ENCODE assay signal across 18 cellular contexts in the genomic region with DNA sequence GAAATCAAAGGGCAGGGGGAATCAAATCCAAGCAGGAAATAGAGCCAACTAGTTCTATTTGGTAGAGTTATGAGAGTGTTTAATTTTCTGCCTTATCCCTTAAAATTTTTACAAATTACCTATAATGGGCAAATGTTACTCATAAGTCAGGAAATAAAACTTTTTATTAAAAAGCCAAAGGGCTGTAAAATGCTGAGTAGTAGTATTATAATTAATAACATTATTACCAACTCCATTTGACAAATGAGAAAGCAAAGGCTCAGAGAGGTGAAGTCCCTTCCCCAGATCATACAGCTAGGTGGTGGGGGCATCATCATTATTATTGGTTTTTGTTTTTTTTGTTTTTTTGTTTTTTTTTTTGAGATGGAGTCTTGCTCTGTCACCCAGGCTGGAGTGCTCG. TPM values are rescaled to one million over a fixed set of nuclear protein-coding genes. Genes with fewer than 3 reads are reported as not detected.
DNase-seq lines count a peak whose midpoint lies in the region; ATAC-seq, FAIRE-seq and TF ChIP-seq lines count a peak whose summit lies in the region.
"Had no signal": no experiment of that assay in that cellular context is flagged by ENCODE, and none has a peak within 500 bp of the region (broad histone marks: within the 10 kb centered on the region; RNA-seq: fewer than 3 reads in every experiment).

No MANE protein-coding gene starts in this region.

- no peak for TF ChIP-seq POLR2A in IMR-90 (IDR thresholded peaks at IDR 0.05; ENCODE audit: low read depth, low read length)

- H3K27me3 Mint-ChIP-seq in activated T-helper 17 cell treated with anti-CD3 and anti-CD28 coated beads, Interleukin-2, amount 50 U/mL, for 72 hours: no peaks in the 10 kb centered on the region
- H3K27me3 Mint-ChIP-seq in natural killer cell treated with Interleukin-12 subunit alpha and Interleukin-12 subunit beta and Interleukin-15 and Interleukin-18, amount 100 ng/mL, for 72 hours: peaks cover 0 to 3% of the 10 kb centered on the region in 2 donors

- H3K79me1 ChIP-seq in IMR-90 (ENCODE audit: low read depth in 1 of 2, low read length in 2 of 2): peaks cover 28 to 43% of the 10 kb centered on the region in 2 experiments

- no peak overlapping the region for H3K9ac ChIP-seq in BLaER1 treated with 17β-estradiol and CSF1 and Interleukin-3, amounts not matched to agents 10 nM and 100 nM
- H3K9ac ChIP-seq in IMR-90 (ENCODE audit: low read depth, low read length): no peak overlapping the region
- no peak overlapping the region for H3K9ac ChIP-seq in parathyroid adenoma
- no peak overlapping the region for H3K9ac ChIP-seq in kidney (ENCODE audit: low read length in 2 of 2)

- H3K4me1 Mint-ChIP-seq in activated T-helper 17 cell treated with anti-CD3 and anti-CD28 coated beads, Interleukin-2, amount 50 U/mL, for 72 hours: peaks cover 15% of the 10 kb centered on the region
- peaks cover 8 to 10% of the 10 kb centered on the region in 2 donors for H3K4me1 Mint-ChIP-seq in natural killer cell treated with Interleukin-12 subunit alpha and Interleukin-12 subunit beta and Interleukin-15 and Interleukin-18, amount 100 ng/mL, for 72 hours (ENCODE audit: low read depth in 2 of 2)

- H3K4me3 Mint-ChIP-seq in activated T-helper 17 cell treated with anti-CD3 and anti-CD28 coated beads, Interleukin-2, amount 50 U/mL, for 72 hours: peak overlapping the region; percentile 7
- H3K4me3 Mint-ChIP-seq in natural killer cell treated with Interleukin-12 subunit alpha and Interleukin-12 subunit beta and Interleukin-15 and Interleukin-18, amount 100 ng/mL, for 72 hours: no peak overlapping the region

- POLR2A ChIA-PET in IMR-90 (lab: Charles Lee; ENCODE audit: unreplicated experiment): no interaction called here

- no peak overlapping the region for H4K5ac ChIP-seq in IMR-90 (ENCODE audit: low read depth, low read length)

- H2AFZ ChIP-seq in IMR-90 (replicated peaks; ENCODE audit: low read length, poor library complexity): no peak overlapping the region
- H2AFZ ChIP-seq in parathyroid adenoma: no peak overlapping the region

- H3K36me3 Mint-ChIP-seq in activated T-helper 17 cell treated with anti-CD3 and anti-CD28 coated beads, Interleukin-2, amount 50 U/mL, for 72 hours (ENCODE audit: low read depth): no peaks in the 10 kb centered on the region
- no peaks in the 10 kb centered on the region for H3K36me3 Mint-ChIP-seq in natural killer cell treated with Interleukin-12 subunit alpha and Interleukin-12 subunit beta and Interleukin-15 and Interleukin-18, amount 100 ng/mL, for 72 hours

- no peak overlapping the region for H3K27ac ChIP-seq in BLaER1 treated with 17β-estradiol and CSF1 and Interleukin-3, amounts not matched to agents 10 nM and 100 nM
- H3K27ac ChIP-seq in IMR-90 (ENCODE audit: insufficient read depth, low read length) (no peak overlapping the region), parathyroid adenoma (no peak overlapping the region), kidney (ENCODE audit: low read depth in 2 of 2, low read length in 2 of 2) (no peak overlapping the region)
- H3K27ac ChIP-seq: SJCRH30 had no signal

- peaks cover 9% of the 10 kb centered on the region for H3K9me1 ChIP-seq in IMR-90 (ENCODE audit: insufficient read depth, low read length)

- no peak for TF ChIP-seq RAD21 in IMR-90 (IDR thresholded peaks at IDR 0.05; ENCODE audit: low read length)

- H3K27ac Mint-ChIP-seq in activated T-helper 17 cell treated with anti-CD3 and anti-CD28 coated beads, Interleukin-2, amount 50 U/mL, for 72 hours: no peak overlapping the region
- H3K27ac Mint-ChIP-seq in natural killer cell treated with Interleukin-12 subunit alpha and Interleukin-12 subunit beta and Interleukin-15 and Interleukin-18, amount 100 ng/mL, for 72 hours: no peak overlapping the region

- H4K91ac ChIP-seq in IMR-90 (ENCODE audit: insufficient read depth, low read depth, low read length): no peak overlapping the region

- no peak overlapping the region for H4K8ac ChIP-seq in IMR-90 (ENCODE audit: low read depth in 2 of 2, low read length in 2 of 2)

- no peak overlapping the region for H3K23ac ChIP-seq in IMR-90 (ENCODE audit: low read depth, low read length)

- H3K27me3 ChIP-seq in BLaER1 treated with 17β-estradiol and CSF1 and Interleukin-3, amounts not matched to agents 10 nM and 100 nM: no peaks in the 10 kb centered on the region
- no peaks in the 10 kb centered on the region for H3K27me3 ChIP-seq in IMR-90 (ENCODE audit: control insufficient read depth, insufficient read depth, low read length)
- H3K27me3 ChIP-seq in parathyroid adenoma (ENCODE audit: control insufficient read depth, insufficient read depth, low read length): no peaks in the 10 kb centered on the region
- H3K27me3 ChIP-seq: SJCRH30 had no signal

- peaks cover 0 to 18% (median 3%) of the 10 kb centered on the region in 11 experiments; a peak in 9 of 22 replicates for H3K36me3 ChIP-seq in BLaER1 treated with 17β-estradiol and CSF1 and Interleukin-3, amounts not matched to agents 10 nM and 100 nM
- H3K36me3 ChIP-seq in IMR-90 (ENCODE audit: control insufficient read depth, insufficient read depth, low read length) (peaks cover 21% of the 10 kb centered on the region; the same call in 1 of the 2 replicates), parathyroid adenoma (ENCODE audit: control insufficient read depth, insufficient read depth, low read length) (no peaks in the 10 kb centered on the region), kidney (ENCODE audit: control insufficient read depth in 1 of 2, insufficient read depth in 2 of 2, low read length in 2 of 2) (peaks cover 0 to 7% of the 10 kb centered on the region in 2 donors)
- H3K36me3 ChIP-seq: SJCRH30 had no signal

- no peak overlapping the region for H3K4ac ChIP-seq in IMR-90 (ENCODE audit: low read depth, low read length)

- FAIRE-seq in kidney (lab: Jason Lieb, UNC): no peak
- FAIRE-seq: H54 had no signal

- WGBS in IMR-90 (ENCODE audit: extremely low coverage in 2 of 2, insufficient read length in 1 of 2), 2 experiments: no CpG with 5 or more reads among the region's 1 CpG

- dilution Hi-C loops in IMR-90 (cut with HindIII; ENCODE audit: low sequenced_read_pairs, unreplicated experiment): no loop called here

- no peak overlapping the region for H2BK20ac ChIP-seq in IMR-90 (ENCODE audit: low read depth, low read length)

- H3K79me2 ChIP-seq in parathyroid adenoma: no peaks in the 10 kb centered on the region

- intact Hi-C loops in IMR-90 (cut with micrococcal nuclease) (no loop called here), kidney (cut with DNase I) (no loop called here)

- H3K56ac ChIP-seq in IMR-90 (ENCODE audit: extremely low read depth, insufficient read depth, low read length): no peak overlapping the region

- H3K4me3 ChIP-seq in BLaER1 treated with 17β-estradiol and CSF1 and Interleukin-3, amounts not matched to agents 10 nM and 100 nM: no peak overlapping the region
- H3K4me3 ChIP-seq in IMR-90 (ENCODE audit: insufficient read depth, low read depth, low read length) (no peak overlapping the region), parathyroid adenoma (ENCODE audit: low read depth, low read length) (no peak overlapping the region), kidney (ENCODE audit: low read length in 2 of 2) (no peak overlapping the region)
- H3K4me3 ChIP-seq: SJCRH30 had no signal

- H3K4me2 ChIP-seq in BLaER1 treated with 17β-estradiol and CSF1 and Interleukin-3, amounts not matched to agents 10 nM and 100 nM: peak overlapping the region; percentile 46 to 100 (median 95); a peak in 21 of 22 replicates
- H3K4me2 ChIP-seq in IMR-90 (ENCODE audit: low read depth, low read length) (no peak overlapping the region), parathyroid adenoma (ENCODE audit: low read length) (peak overlapping the region; percentile 53)

- CTCF ChIA-PET in IMR-90 (lab: Yijun Ruan, JAX): interaction anchor here (1.5 kb wide), 1 partner anchor 195 kb away, joined by 3 read pairs; no protein-coding TSS in a partner anchor

- no peak overlapping the region for H2BK15ac ChIP-seq in IMR-90 (ENCODE audit: low read depth, low read length)

- no peak overlapping the region for H2BK5ac ChIP-seq in IMR-90 (ENCODE audit: low read depth, low read length, poor library complexity, severe bottlenecking)

- BruUV-seq in IMR-90 (replicated peaks; lab: Mats Ljungman, UMichigan): no TSS peak

- H3K18ac ChIP-seq in IMR-90 (ENCODE audit: low read depth, low read length): no peak overlapping the region

- H3K14ac ChIP-seq in IMR-90 (replicated peaks; ENCODE audit: low read depth, low read length): no peak overlapping the region

- DNase-seq in IMR-90: no peak
- DNase-seq in stimulated activated CD4-positive, alpha-beta T cell treated with anti-CD3 and anti-CD28 coated beads, Interleukin-12 subunit alpha, Interleukin-12 subunit beta, amount 100 ng/mL, for 4 hours: no peak
- no peak for DNase-seq in kidney
- no peak for DNase-seq in T-helper 9 cell
- DNase-seq in natural killer cell treated with Interleukin-12 subunit alpha and Interleukin-12 subunit beta and Interleukin-15 and Interleukin-18, amount 100 ng/mL, for 72 hours (ENCODE audit: low spot score): no peak
- DNase-seq: CD8-positive, alpha-beta T cell; EL; GF-D8; NCI-H1105 treated with DMSO at 0.1 percent for 48 hours; NCI-H2029 treated with DMSO at 0.1 percent for 48 hours; NCI-H226; NCI-H748 treated with DMSO at 0.1 percent for 48 hours; SJCRH30 had no signal

- in situ Hi-C loops in IMR-90 (cut with MboI; ENCODE audit: low sequenced_read_pairs): loop anchor here (25.0 kb wide), 2 partner anchors 391 to 566 kb away; partner anchors contain the start of genes RHCE, RSRP1 and SYF2

- H2AK9ac ChIP-seq in IMR-90 (replicated peaks; ENCODE audit: low read depth, low read length, poor library complexity): no peak overlapping the region

- no peak overlapping the region for H2AK5ac ChIP-seq in IMR-90 (ENCODE audit: low read depth, low read length)

- ATAC-seq in IMR-90 (ENCODE audit: low read depth): no peak
- ATAC-seq in activated T-helper 17 cell treated with anti-CD3 and anti-CD28 coated beads, Interleukin-2, amount 50 U/mL, for 72 hours (replicated peaks): no peak
- no peak for ATAC-seq in natural killer cell treated with Interleukin-12 subunit alpha and Interleukin-12 subunit beta and Interleukin-15 and Interleukin-18, amount 100 ng/mL, for 72 hours
- ATAC-seq: CD8-positive, alpha-beta T cell; Panc1 had no signal

- peaks cover 10 to 56% (median 20%) of the 10 kb centered on the region in 11 experiments; a peak in 15 of 22 replicates for H4K20me1 ChIP-seq in BLaER1 treated with 17β-estradiol and CSF1 and Interleukin-3, amounts not matched to agents 10 nM and 100 nM
- H4K20me1 ChIP-seq in IMR-90 (ENCODE audit: insufficient read depth, low read length): peaks cover 14% of the 10 kb centered on the region

- H3K9me3 Mint-ChIP-seq in activated T-helper 17 cell treated with anti-CD3 and anti-CD28 coated beads, Interleukin-2, amount 50 U/mL, for 72 hours: no peaks in the 10 kb centered on the region
- H3K9me3 Mint-ChIP-seq in natural killer cell treated with Interleukin-12 subunit alpha and Interleukin-12 subunit beta and Interleukin-15 and Interleukin-18, amount 100 ng/mL, for 72 hours: no peaks in the 10 kb centered on the region
- H3K9me3 Mint-ChIP-seq: CD8-positive, alpha-beta T cell had no signal

- H3K9me3 ChIP-seq in BLaER1 treated with 17β-estradiol and CSF1 and Interleukin-3, amounts not matched to agents 10 nM and 100 nM (replicated peaks in 1 of 11): no peaks in the 10 kb centered on the region
- no peaks in the 10 kb centered on the region for H3K9me3 ChIP-seq in IMR-90 (ENCODE audit: control insufficient read depth, insufficient read depth, low read length)
- H3K9me3 ChIP-seq in parathyroid adenoma (ENCODE audit: control insufficient read depth, low read length): no peaks in the 10 kb centered on the region
- no peaks in the 10 kb centered on the region for H3K9me3 ChIP-seq in kidney (ENCODE audit: control insufficient read depth in 1 of 2, low read length in 2 of 2)
- H3K9me3 ChIP-seq: SJCRH30 had no signal

- TF ChIP-seq CTCF in IMR-90 (conservative IDR thresholded peaks at IDR 0.05; ENCODE audit: low read depth, low read length) (no peak), parathyroid adenoma (IDR thresholded peaks at IDR 0.05) (no peak), kidney (IDR thresholded peaks at IDR 0.05; ENCODE audit: borderline replicate concordance, extremely low read depth, insufficient read depth) (no peak)

- peaks cover 78 to 91% (median 88%) of the 10 kb centered on the region in 10 experiments for H3K4me1 ChIP-seq in BLaER1 treated with 17β-estradiol and CSF1 and Interleukin-3, amounts not matched to agents 10 nM and 100 nM
- H3K4me1 ChIP-seq in IMR-90 (ENCODE audit: control insufficient read depth, insufficient read depth, low read length): peaks cover 15% of the 10 kb centered on the region
- no peaks in the 10 kb centered on the region for H3K4me1 ChIP-seq in parathyroid adenoma
- peaks cover 9 to 23% of the 10 kb centered on the region in 2 donors for H3K4me1 ChIP-seq in kidney (ENCODE audit: control insufficient read depth in 1 of 2, insufficient read depth in 1 of 2, low read depth in 1 of 2, low read length in 2 of 2)

- H2BK120ac ChIP-seq in IMR-90 (ENCODE audit: low read depth, low read length): no peak overlapping the region

RNA-seq across cellular contexts. Expression of gene SELENON, which starts 3.4 kb away (rescaled TPM):
- total RNA-seq in IMR-90 (2012; rRNA removed): 9.1 and 10.0 TPM in 2 replicates
- 86.4 and 114 TPM in 2 replicates for polyA plus RNA-seq in IMR-90 (2012; rRNA removed)
- 67.8 and 132 TPM in 2 replicates for polyA plus RNA-seq in IMR-90 (2012; cell fraction: cytosol; rRNA removed)
- 82.8 and 113 TPM in 2 replicates for polyA plus RNA-seq in IMR-90 (2012; cell fraction: nucleus; rRNA removed; ENCODE audit: low replicate concordance)
- total RNA-seq in activated T-helper 17 cell treated with anti-CD3 and anti-CD28 coated beads, Interleukin-2, amount 50 U/mL, for 72 hours: 10 to 100 TPM; 10.2 to 13.2 TPM
- 116 TPM for total RNA-seq in kidney
- 69.3 TPM for polyA plus RNA-seq in kidney (ENCODE audit: insufficient read depth, low read depth, low replicate concordance)
- total RNA-seq in natural killer cell treated with Interleukin-12 subunit alpha and Interleukin-12 subunit beta and Interleukin-15 and Interleukin-18, amount 100 ng/mL, for 72 hours: 1 to 10 TPM; 6.6 to 9.6 TPM

RNA-seq across cellular contexts. Expression of gene MTFR1L, which starts 16.4 kb away (rescaled TPM):
- total RNA-seq in IMR-90 (2012; rRNA removed) (57.2 and 69.7 TPM in 2 replicates), kidney (66.6 TPM)
- polyA plus RNA-seq in IMR-90 (2012; rRNA removed) (69.1 and 80.0 TPM in 2 replicates), kidney (ENCODE audit: insufficient read depth, low read depth, low replicate concordance) (108 TPM)
- 89.0 and 279 TPM in 2 replicates for polyA plus RNA-seq in IMR-90 (2012; cell fraction: cytosol; rRNA removed)
- 122 and 153 TPM in 2 replicates for polyA plus RNA-seq in IMR-90 (2012; cell fraction: nucleus; rRNA removed; ENCODE audit: low replicate concordance)
- total RNA-seq in activated T-helper 17 cell treated with anti-CD3 and anti-CD28 coated beads, Interleukin-2, amount 50 U/mL, for 72 hours: 10 to 100 TPM; 39.6 to 58.8 TPM
- 10 to 100 TPM; 29.8 to 37.3 TPM for total RNA-seq in natural killer cell treated with Interleukin-12 subunit alpha and Interleukin-12 subunit beta and Interleukin-15 and Interleukin-18, amount 100 ng/mL, for 72 hours

RNA-seq across cellular contexts. Expression of gene AUNIP, which starts 55.9 kb away (rescaled TPM):
- 3.9 and 5.0 TPM in 2 replicates for total RNA-seq in IMR-90 (2012; rRNA removed)
- polyA plus RNA-seq in IMR-90 (2012; rRNA removed): 2.2 and 2.4 TPM in 2 replicates
- polyA plus RNA-seq in IMR-90 (2012; cell fraction: cytosol; rRNA removed): 0.52 and 0.65 TPM in 2 replicates
- 0.39 and 0.96 TPM in 2 replicates for polyA plus RNA-seq in IMR-90 (2012; cell fraction: nucleus; rRNA removed; ENCODE audit: low replicate concordance)
- total RNA-seq in activated T-helper 17 cell treated with anti-CD3 and anti-CD28 coated beads, Interleukin-2, amount 50 U/mL, for 72 hours: 1 to 10 TPM; 3.7 to 7.2 TPM
- 0.38 TPM for total RNA-seq in kidney
- not detected for polyA plus RNA-seq in kidney (ENCODE audit: insufficient read depth, low read depth, low replicate concordance)
- total RNA-seq in natural killer cell treated with Interleukin-12 subunit alpha and Interleukin-12 subunit beta and Interleukin-15 and Interleukin-18, amount 100 ng/mL, for 72 hours: 10 to 100 TPM in 1 of 2 donors, 1 to 10 TPM in 1; 4.2 to 15.1 TPM
